25 cellular contexts compared by ENCODE assay signal in the genomic region with DNA sequence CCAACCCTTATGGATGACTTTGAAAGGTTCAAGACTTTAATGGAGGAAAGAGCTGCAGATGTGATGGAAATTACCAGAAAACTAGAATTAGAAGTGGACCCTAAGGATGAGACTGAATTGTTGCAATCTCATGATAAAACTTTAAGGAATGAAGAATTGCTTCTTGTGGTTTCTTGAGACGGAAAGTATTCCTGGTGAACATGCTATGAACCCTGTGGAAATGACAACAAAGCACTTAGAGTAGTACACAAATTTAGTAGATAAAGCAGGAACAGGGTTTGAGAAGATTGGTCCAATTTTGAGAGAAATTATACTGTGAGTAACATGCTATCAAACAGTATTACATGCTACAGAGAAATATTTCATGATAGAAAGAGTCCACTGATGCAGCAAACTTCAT.
"Had no signal": no experiment of that assay in that cellular context is flagged by ENCODE, and none has a peak within 500 bp of the region (broad histone marks: within the 10 kb centered on the region; RNA-seq: fewer than 3 reads in every experiment).

No MANE protein-coding gene starts in this region.

- H3K27ac Mint-ChIP-seq: activated naive CD4-positive, alpha-beta T cell treated with anti-CD3 and anti-CD28 coated beads, Interleukin-2, amount 50 U/mL, for 24 hours; brain; mesothelial cell of epicardium; natural killer cell treated with Interleukin-12 subunit alpha and Interleukin-12 subunit beta and Interleukin-15 and Interleukin-18, amount 100 ng/mL, for 72 hours; stimulated activated memory B cell treated with anti-CD40 and anti-IgM and Interleukin-4, amounts not matched to agents 10 μg/mL and 1 μg/mL and 100 μg/mL, for 72 hours had no signal

- H3K27me3 ChIP-seq: dorsolateral prefrontal cortex, gastrocnemius medialis, right lobe of liver had no signal

- H3K4me3 Mint-ChIP-seq: activated naive CD4-positive, alpha-beta T cell treated with anti-CD3 and anti-CD28 coated beads, Interleukin-2, amount 50 U/mL, for 24 hours; brain; mesothelial cell of epicardium; natural killer cell treated with Interleukin-12 subunit alpha and Interleukin-12 subunit beta and Interleukin-15 and Interleukin-18, amount 100 ng/mL, for 72 hours; stimulated activated memory B cell treated with anti-CD40 and anti-IgM and Interleukin-4, amounts not matched to agents 10 μg/mL and 1 μg/mL and 100 μg/mL, for 72 hours had no signal

- H2AFZ ChIP-seq: parathyroid adenoma had no signal

- H3K4me1 ChIP-seq: gastrocnemius medialis, parathyroid adenoma, right lobe of liver had no signal

- H3K27ac ChIP-seq: dorsolateral prefrontal cortex, gastrocnemius medialis, neutrophil, parathyroid adenoma, right lobe of liver, VCaP had no signal

- H3K4me3 ChIP-seq: dorsolateral prefrontal cortex, gastrocnemius medialis, lung, right lobe of liver had no signal

- H3K9ac ChIP-seq: parathyroid adenoma had no signal

- FAIRE-seq: colon, kidney had no signal

- DNase-seq: activated CD4-positive, CD25-positive, alpha-beta regulatory T cell treated with anti-CD3 and anti-CD28 coated beads, Interleukin-2, amount 50 U/mL, for 72 hours; activated CD8-positive, alpha-beta memory T cell treated with anti-CD3 and anti-CD28 coated beads for 24 hours; activated CD8-positive, alpha-beta memory T cell treated with anti-CD3 and anti-CD28 coated beads, Interleukin-2, amount 50 U/mL, for 48 hours; activated effector memory CD4-positive, alpha-beta T cell treated with Interleukin-2 at 50 U/mL for 16 hours; activated T-cell treated with anti-CD3 and anti-CD28 coated beads, Interleukin-2, amount 50 U/mL, for 48 hours; amygdala; caudate nucleus; dorsolateral prefrontal cortex; gastrocnemius medialis; head of caudate nucleus; kidney; right lobe of liver; stimulated activated CD4-positive, alpha-beta T cell treated with anti-CD3 and anti-CD28 coated beads, Interleukin-4, amount 100 ng/mL, for 24 hours; T-helper 1 cell had no signal

- H3K27me3 Mint-ChIP-seq: activated naive CD4-positive, alpha-beta T cell treated with anti-CD3 and anti-CD28 coated beads, Interleukin-2, amount 50 U/mL, for 24 hours; brain; stimulated activated memory B cell treated with anti-CD40 and anti-IgM and Interleukin-4, amounts not matched to agents 10 μg/mL and 1 μg/mL and 100 μg/mL, for 72 hours had no signal

- H3K9me3 ChIP-seq: gastrocnemius medialis, neutrophil, right lobe of liver had no signal

- H3K79me2 ChIP-seq: parathyroid adenoma had no signal

- H3K36me3 Mint-ChIP-seq: brain; mesothelial cell of epicardium; natural killer cell treated with Interleukin-12 subunit alpha and Interleukin-12 subunit beta and Interleukin-15 and Interleukin-18, amount 100 ng/mL, for 72 hours had no signal

- H3K36me3 ChIP-seq: gastrocnemius medialis, neutrophil, right lobe of liver had no signal

- H3K9me3 Mint-ChIP-seq: activated naive CD4-positive, alpha-beta T cell treated with anti-CD3 and anti-CD28 coated beads, Interleukin-2, amount 50 U/mL, for 24 hours; brain; mesothelial cell of epicardium; stimulated activated memory B cell treated with anti-CD40 and anti-IgM and Interleukin-4, amounts not matched to agents 10 μg/mL and 1 μg/mL and 100 μg/mL, for 72 hours had no signal

- H3K4me1 Mint-ChIP-seq: mesothelial cell of epicardium; stimulated activated memory B cell treated with anti-CD40 and anti-IgM and Interleukin-4, amounts not matched to agents 10 μg/mL and 1 μg/mL and 100 μg/mL, for 72 hours had no signal

- ATAC-seq: gastrocnemius medialis; left lobe of liver; natural killer cell treated with Interleukin-12 subunit alpha and Interleukin-12 subunit beta and Interleukin-15 and Interleukin-18, amount 100 ng/mL, for 72 hours; right lobe of liver; stimulated activated memory B cell treated with anti-CD40 and anti-IgM and Interleukin-4, amounts not matched to agents 10 μg/mL and 1 μg/mL and 100 μg/mL, for 72 hours had no signal
